ENCODE assay signal across 1 cellular context in the genomic region with DNA sequence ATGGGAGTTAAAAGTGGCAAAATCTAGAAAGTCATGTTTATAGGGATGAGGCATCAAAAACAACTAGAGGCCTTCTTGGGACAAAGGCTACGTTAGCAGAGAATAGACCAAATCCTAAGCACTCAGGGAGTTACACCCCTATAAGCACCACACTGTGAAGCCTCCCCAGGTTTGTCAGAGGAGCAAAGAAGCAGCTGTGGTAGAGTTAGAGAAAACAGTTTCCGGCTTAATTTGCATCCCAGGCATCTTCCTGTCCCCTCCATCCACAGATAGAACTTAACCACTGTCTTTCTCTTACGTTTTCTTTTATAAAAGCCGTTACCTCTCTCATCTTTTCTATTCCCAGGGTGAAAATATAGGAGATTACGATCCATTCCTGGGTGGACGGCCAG.
TF ChIP-seq lines count a peak whose summit lies in the region.

No MANE protein-coding gene starts in this region.

TF ChIP-seq in GM23338, 12 proteins besides CTCF, POLR2A, EP300 and RAD21:
- TF ChIP-seq, protein P1, sequence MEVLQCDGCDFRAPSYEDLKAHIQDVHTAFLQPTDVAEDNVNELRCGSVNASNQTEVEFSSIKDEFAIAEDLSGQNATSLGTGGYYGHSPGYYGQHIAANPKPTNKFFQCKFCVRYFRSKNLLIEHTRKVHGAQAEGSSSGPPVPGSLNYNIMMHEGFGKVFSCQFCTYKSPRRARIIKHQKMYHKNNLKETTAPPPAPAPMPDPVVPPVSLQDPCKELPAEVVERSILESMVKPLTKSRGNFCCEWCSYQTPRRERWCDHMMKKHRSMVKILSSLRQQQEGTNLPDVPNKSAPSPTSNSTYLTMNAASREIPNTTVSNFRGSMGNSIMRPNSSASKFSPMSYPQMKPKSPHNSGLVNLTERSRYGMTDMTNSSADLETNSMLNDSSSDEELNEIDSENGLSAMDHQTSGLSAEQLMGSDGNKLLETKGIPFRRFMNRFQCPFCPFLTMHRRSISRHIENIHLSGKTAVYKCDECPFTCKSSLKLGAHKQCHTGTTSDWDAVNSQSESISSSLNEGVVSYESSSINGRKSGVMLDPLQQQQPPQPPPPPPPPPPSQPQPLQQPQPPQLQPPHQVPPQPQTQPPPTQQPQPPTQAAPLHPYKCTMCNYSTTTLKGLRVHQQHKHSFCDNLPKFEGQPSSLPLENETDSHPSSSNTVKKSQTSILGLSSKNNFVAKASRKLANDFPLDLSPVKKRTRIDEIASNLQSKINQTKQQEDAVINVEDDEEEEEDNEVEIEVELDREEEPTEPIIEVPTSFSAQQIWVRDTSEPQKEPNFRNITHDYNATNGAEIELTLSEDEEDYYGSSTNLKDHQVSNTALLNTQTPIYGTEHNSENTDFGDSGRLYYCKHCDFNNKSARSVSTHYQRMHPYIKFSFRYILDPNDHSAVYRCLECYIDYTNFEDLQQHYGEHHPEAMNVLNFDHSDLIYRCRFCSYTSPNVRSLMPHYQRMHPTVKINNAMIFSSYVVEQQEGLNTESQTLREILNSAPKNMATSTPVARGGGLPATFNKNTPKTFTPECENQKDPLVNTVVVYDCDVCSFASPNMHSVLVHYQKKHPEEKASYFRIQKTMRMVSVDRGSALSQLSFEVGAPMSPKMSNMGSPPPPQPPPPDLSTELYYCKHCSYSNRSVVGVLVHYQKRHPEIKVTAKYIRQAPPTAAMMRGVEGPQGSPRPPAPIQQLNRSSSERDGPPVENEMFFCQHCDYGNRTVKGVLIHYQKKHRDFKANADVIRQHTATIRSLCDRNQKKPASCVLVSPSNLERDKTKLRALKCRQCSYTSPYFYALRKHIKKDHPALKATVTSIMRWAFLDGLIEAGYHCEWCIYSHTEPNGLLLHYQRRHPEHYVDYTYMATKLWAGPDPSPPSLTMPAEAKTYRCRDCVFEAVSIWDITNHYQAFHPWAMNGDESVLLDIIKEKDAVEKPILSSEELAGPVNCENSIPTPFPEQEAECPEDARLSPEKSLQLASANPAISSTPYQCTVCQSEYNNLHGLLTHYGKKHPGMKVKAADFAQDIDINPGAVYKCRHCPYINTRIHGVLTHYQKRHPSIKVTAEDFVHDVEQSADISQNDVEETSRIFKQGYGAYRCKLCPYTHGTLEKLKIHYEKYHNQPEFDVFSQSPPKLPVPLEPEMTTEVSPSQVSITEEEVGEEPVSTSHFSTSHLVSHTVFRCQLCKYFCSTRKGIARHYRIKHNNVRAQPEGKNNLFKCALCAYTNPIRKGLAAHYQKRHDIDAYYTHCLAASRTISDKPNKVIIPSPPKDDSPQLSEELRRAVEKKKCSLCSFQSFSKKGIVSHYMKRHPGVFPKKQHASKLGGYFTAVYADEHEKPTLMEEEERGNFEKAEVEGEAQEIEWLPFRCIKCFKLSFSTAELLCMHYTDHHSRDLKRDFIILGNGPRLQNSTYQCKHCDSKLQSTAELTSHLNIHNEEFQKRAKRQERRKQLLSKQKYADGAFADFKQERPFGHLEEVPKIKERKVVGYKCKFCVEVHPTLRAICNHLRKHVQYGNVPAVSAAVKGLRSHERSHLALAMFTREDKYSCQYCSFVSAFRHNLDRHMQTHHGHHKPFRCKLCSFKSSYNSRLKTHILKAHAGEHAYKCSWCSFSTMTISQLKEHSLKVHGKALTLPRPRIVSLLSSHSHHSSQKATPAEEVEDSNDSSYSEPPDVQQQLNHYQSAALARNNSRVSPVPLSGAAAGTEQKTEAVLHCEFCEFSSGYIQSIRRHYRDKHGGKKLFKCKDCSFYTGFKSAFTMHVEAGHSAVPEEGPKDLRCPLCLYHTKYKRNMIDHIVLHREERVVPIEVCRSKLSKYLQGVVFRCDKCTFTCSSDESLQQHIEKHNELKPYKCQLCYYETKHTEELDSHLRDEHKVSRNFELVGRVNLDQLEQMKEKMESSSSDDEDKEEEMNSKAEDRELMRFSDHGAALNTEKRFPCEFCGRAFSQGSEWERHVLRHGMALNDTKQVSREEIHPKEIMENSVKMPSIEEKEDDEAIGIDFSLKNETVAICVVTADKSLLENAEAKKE (CRISPR knock-in tag; IDR thresholded peaks at IDR 0.05) = no peak
- TF ChIP-seq EZH2 (IDR thresholded peaks at IDR 0.05; ENCODE audit: low read depth, unreplicated experiment) = no peak
- TF ChIP-seq POLR2AphosphoS5 (IDR thresholded peaks at IDR 0.05; ENCODE audit: low read depth) = no peak
- no peak for TF ChIP-seq CREB1 (CRISPR knock-in tag; IDR thresholded peaks at IDR 0.05; ENCODE audit: low read depth)
- TF ChIP-seq JUNB (IDR thresholded peaks at IDR 0.05; ENCODE audit: unreplicated experiment) = no peak
- no peak for TF ChIP-seq ZNF114 (CRISPR knock-in tag; IDR thresholded peaks at IDR 0.05)
- TF ChIP-seq, protein P2, sequence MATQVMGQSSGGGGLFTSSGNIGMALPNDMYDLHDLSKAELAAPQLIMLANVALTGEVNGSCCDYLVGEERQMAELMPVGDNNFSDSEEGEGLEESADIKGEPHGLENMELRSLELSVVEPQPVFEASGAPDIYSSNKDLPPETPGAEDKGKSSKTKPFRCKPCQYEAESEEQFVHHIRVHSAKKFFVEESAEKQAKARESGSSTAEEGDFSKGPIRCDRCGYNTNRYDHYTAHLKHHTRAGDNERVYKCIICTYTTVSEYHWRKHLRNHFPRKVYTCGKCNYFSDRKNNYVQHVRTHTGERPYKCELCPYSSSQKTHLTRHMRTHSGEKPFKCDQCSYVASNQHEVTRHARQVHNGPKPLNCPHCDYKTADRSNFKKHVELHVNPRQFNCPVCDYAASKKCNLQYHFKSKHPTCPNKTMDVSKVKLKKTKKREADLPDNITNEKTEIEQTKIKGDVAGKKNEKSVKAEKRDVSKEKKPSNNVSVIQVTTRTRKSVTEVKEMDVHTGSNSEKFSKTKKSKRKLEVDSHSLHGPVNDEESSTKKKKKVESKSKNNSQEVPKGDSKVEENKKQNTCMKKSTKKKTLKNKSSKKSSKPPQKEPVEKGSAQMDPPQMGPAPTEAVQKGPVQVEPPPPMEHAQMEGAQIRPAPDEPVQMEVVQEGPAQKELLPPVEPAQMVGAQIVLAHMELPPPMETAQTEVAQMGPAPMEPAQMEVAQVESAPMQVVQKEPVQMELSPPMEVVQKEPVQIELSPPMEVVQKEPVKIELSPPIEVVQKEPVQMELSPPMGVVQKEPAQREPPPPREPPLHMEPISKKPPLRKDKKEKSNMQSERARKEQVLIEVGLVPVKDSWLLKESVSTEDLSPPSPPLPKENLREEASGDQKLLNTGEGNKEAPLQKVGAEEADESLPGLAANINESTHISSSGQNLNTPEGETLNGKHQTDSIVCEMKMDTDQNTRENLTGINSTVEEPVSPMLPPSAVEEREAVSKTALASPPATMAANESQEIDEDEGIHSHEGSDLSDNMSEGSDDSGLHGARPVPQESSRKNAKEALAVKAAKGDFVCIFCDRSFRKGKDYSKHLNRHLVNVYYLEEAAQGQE (IDR thresholded peaks at IDR 0.05; ENCODE audit: unreplicated experiment) = no peak
- no peak for TF ChIP-seq NANOG (IDR thresholded peaks at IDR 0.05; ENCODE audit: borderline replicate concordance)
- no peak for TF ChIP-seq STAT1 (IDR thresholded peaks at IDR 0.05; ENCODE audit: unreplicated experiment)
- TF ChIP-seq ZNF331 (CRISPR knock-in tag; IDR thresholded peaks at IDR 0.05; ENCODE audit: low read depth) = no peak
- TF ChIP-seq EZH2phosphoT487 (IDR thresholded peaks at IDR 0.05; ENCODE audit: unreplicated experiment) = no peak
- TF ChIP-seq, protein P3, sequence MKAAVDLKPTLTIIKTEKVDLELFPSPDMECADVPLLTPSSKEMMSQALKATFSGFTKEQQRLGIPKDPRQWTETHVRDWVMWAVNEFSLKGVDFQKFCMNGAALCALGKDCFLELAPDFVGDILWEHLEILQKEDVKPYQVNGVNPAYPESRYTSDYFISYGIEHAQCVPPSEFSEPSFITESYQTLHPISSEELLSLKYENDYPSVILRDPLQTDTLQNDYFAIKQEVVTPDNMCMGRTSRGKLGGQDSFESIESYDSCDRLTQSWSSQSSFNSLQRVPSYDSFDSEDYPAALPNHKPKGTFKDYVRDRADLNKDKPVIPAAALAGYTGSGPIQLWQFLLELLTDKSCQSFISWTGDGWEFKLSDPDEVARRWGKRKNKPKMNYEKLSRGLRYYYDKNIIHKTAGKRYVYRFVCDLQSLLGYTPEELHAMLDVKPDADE (IDR thresholded peaks at IDR 0.05) = no peak
TF ChIP-seq in GM23338: peak in this region for 0.
